ENCODE assay signal across 10 cellular contexts in the genomic region with DNA sequence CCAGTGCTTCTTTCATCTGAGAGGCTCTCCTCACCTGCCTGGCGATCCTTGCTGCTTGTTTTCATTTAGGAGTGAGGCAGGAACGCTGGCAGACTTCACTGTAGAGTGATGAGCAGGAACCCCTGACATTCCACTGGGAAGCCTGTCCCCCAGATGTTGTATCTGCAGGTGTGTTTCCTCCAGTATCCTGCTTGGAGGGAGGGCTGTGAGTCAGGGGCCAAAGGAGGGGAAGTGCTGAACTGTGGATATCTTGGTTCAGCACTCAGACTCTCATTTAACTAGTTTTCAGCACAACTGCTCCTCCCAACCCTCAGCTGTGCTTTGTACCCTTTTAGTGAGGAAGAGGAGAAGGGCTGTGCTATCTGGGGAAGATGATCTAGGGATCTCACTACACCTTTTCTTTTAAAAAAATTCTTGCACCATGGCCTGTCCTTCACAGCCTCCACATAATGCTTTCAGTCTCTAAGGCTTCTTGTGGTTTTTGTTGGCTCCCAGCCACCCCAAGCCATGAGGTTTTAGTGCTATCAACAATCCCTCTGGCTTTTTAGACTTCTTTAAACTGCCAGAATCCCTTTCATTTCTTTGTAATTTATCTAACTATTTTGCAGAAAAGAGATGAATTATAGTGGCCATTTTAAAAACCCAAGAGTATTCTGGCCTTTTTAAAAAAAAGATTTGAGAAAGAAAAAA. TPM values are rescaled to one million over a fixed set of nuclear protein-coding genes. Genes with fewer than 3 reads are reported as not detected.
DNase-seq lines count a peak whose midpoint lies in the region; ATAC-seq and TF ChIP-seq lines count a peak whose summit lies in the region.
"Had no signal": no experiment of that assay in that cellular context is flagged by ENCODE, and none has a peak within 500 bp of the region (broad histone marks: within the 10 kb centered on the region; RNA-seq: fewer than 3 reads in every experiment).

No MANE protein-coding gene starts in this region.

- no peak for TF ChIP-seq POLR2A in NB4 (IDR thresholded peaks at IDR 0.05; ENCODE audit: extremely low read depth, insufficient read length)

- DNase-seq in AG10803 (ENCODE audit: low read depth) = peak; percentile 70
- peak; percentile 72 for DNase-seq in GM23338 (ENCODE audit: low spot score)
- DNase-seq in NB4 (ENCODE audit: low read depth) = peak; percentile 46
- DNase-seq in fibroblast of the aortic adventitia (ENCODE audit: low read depth) = peak; percentile 80
- no peak for DNase-seq in NCI-H1105 treated with DMSO at 0.1 percent for 48 hours (lab: John Stamatoyannopoulos, UW)
- no peak for DNase-seq in NCI-H187 (lab: John Stamatoyannopoulos, UW)
- DNase-seq in GOT3 (lab: John Stamatoyannopoulos, UW) = no peak
- DNase-seq: activated CD4-positive, alpha-beta T cell treated with anti-CD3 and anti-CD28 coated beads for 36 hours had no signal

- no peaks in the 10 kb centered on the region for H4K20me1 ChIP-seq in GM23338 (replicated peaks; ENCODE audit: insufficient read depth)

- H3K27me3 Mint-ChIP-seq in GM23338 (ENCODE audit: insufficient read depth, low read depth, poor library complexity) = no peaks in the 10 kb centered on the region
- H3K27me3 Mint-ChIP-seq: activated CD4-positive, alpha-beta T cell treated with anti-CD3 and anti-CD28 coated beads for 36 hours had no signal

- no peak overlapping the region for H3K4me2 ChIP-seq in GM23338

- peak; percentile 94 for ATAC-seq in GM23338
- ATAC-seq in GM19452 (IDR thresholded peaks at IDR 0.05; ENCODE audit: unreplicated experiment) = no peak
- ATAC-seq: activated CD4-positive, alpha-beta T cell treated with anti-CD3 and anti-CD28 coated beads for 36 hours had no signal

- H3K4me1 ChIP-seq in GM23338 (ENCODE audit: insufficient read depth) = no peaks in the 10 kb centered on the region

- H3K4me1 Mint-ChIP-seq in GM23338 = peaks cover 8% of the 10 kb centered on the region; the same call in 2 of the 3 replicates

- no peaks in the 10 kb centered on the region for H3K9me3 Mint-ChIP-seq in GM23338

- H3K27me3 ChIP-seq in GM23338 (ENCODE audit: insufficient read depth) = no peaks in the 10 kb centered on the region

- H3K27ac ChIP-seq in GM23338 (ENCODE audit: low read depth) = no peak overlapping the region
- H3K27ac ChIP-seq: epithelial cell of prostate had no signal

- no peak overlapping the region for H3K4me3 Mint-ChIP-seq in GM23338
- H3K4me3 Mint-ChIP-seq: activated CD4-positive, alpha-beta T cell treated with anti-CD3 and anti-CD28 coated beads for 36 hours had no signal

- H3K4me3 ChIP-seq in AG10803 (ENCODE audit: low read length) (no peak overlapping the region), GM23338 (no peak overlapping the region), NB4 (ENCODE audit: low read depth, low read length) (no peak overlapping the region), fibroblast of the aortic adventitia (ENCODE audit: low read depth, low read length) (no peak overlapping the region)

- TF ChIP-seq CTCF in AG10803 (conservative IDR thresholded peaks at IDR 0.05; ENCODE audit: low read length) (no peak), GM23338 (conservative IDR thresholded peaks at IDR 0.05; ENCODE audit: low read depth in 2 of 2) (no peak), NB4 (IDR thresholded peaks at IDR 0.05; ENCODE audit: low read depth, low read length) (no peak), fibroblast of the aortic adventitia (IDR thresholded peaks at IDR 0.05; ENCODE audit: insufficient read depth, low read length) (no peak)

- H3K36me3 Mint-ChIP-seq in GM23338 (ENCODE audit: low read depth) = no peaks in the 10 kb centered on the region

- H2AFZ ChIP-seq in GM23338 = no peak overlapping the region

- H3K27ac Mint-ChIP-seq in GM23338 = peak overlapping the region; percentile 34; the same call in 1 of the 2 replicates
- H3K27ac Mint-ChIP-seq: activated CD4-positive, alpha-beta T cell treated with anti-CD3 and anti-CD28 coated beads for 36 hours had no signal

- H3K79me2 ChIP-seq in GM23338 (replicated peaks; ENCODE audit: insufficient read depth) = no peaks in the 10 kb centered on the region

- H3K36me3 ChIP-seq in GM23338 (ENCODE audit: insufficient read depth) = no peaks in the 10 kb centered on the region

- no peaks in the 10 kb centered on the region for H3F3A ChIP-seq in GM23338 (replicated peaks; ENCODE audit: low read depth)

- no peaks in the 10 kb centered on the region for H3K9me2 ChIP-seq in GM23338 (ENCODE audit: insufficient read depth)

TF ChIP-seq in GM23338, 12 proteins besides CTCF, POLR2A, EP300 and RAD21 (continues in another document):
- TF ChIP-seq ZNF331 (CRISPR knock-in tag; IDR thresholded peaks at IDR 0.05; ENCODE audit: low read depth) (no peak), EZH2phosphoT487 (IDR thresholded peaks at IDR 0.05; ENCODE audit: unreplicated experiment) (no peak)
- TF ChIP-seq, protein P1, sequence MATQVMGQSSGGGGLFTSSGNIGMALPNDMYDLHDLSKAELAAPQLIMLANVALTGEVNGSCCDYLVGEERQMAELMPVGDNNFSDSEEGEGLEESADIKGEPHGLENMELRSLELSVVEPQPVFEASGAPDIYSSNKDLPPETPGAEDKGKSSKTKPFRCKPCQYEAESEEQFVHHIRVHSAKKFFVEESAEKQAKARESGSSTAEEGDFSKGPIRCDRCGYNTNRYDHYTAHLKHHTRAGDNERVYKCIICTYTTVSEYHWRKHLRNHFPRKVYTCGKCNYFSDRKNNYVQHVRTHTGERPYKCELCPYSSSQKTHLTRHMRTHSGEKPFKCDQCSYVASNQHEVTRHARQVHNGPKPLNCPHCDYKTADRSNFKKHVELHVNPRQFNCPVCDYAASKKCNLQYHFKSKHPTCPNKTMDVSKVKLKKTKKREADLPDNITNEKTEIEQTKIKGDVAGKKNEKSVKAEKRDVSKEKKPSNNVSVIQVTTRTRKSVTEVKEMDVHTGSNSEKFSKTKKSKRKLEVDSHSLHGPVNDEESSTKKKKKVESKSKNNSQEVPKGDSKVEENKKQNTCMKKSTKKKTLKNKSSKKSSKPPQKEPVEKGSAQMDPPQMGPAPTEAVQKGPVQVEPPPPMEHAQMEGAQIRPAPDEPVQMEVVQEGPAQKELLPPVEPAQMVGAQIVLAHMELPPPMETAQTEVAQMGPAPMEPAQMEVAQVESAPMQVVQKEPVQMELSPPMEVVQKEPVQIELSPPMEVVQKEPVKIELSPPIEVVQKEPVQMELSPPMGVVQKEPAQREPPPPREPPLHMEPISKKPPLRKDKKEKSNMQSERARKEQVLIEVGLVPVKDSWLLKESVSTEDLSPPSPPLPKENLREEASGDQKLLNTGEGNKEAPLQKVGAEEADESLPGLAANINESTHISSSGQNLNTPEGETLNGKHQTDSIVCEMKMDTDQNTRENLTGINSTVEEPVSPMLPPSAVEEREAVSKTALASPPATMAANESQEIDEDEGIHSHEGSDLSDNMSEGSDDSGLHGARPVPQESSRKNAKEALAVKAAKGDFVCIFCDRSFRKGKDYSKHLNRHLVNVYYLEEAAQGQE (IDR thresholded peaks at IDR 0.05; ENCODE audit: unreplicated experiment) = no peak

RNA-seq across cellular contexts. Expression of a gene that starts 11.2 kb away (rescaled TPM):
- 3.0 and 4.5 TPM in 2 replicates for total RNA-seq in GM23338 (2014; rRNA removed; shearing (Covaris generic))
- polyA plus RNA-seq in GM23338 (2016; fragmentation: Nextera tagmentation; extraction: Ambion mirVana) = 4.4 and 5.0 TPM in 2 replicates
- total RNA-seq in fibroblast of the aortic adventitia (ENCODE audit: low replicate concordance) = 14.9 and 22.2 TPM in 2 replicates

RNA-seq across cellular contexts. Expression of a gene that starts 24.4 kb away (rescaled TPM):
- total RNA-seq in GM23338 (2014; rRNA removed; shearing (Covaris generic)) = 49.7 and 54.6 TPM in 2 replicates
- 38.4 and 40.7 TPM in 2 replicates for polyA plus RNA-seq in GM23338 (2016; fragmentation: Nextera tagmentation; extraction: Ambion mirVana)
- total RNA-seq in fibroblast of the aortic adventitia (ENCODE audit: low replicate concordance) = 77.7 and 95.7 TPM in 2 replicates

Comparison
In these comparisons a context has a peak if more than half of its experiments do, and no peak if none do; other contexts are left out.
1. DNase-seq: peak in AG10803 (single experiment), GM23338 (single experiment), NB4 (single experiment) and fibroblast of the aortic adventitia (single experiment); none in NCI-H1105 treated with DMSO at 0.1 percent for 48 hours (single experiment), NCI-H187 (0 of 2) and GOT3 (single experiment).